In the genomic region with DNA sequence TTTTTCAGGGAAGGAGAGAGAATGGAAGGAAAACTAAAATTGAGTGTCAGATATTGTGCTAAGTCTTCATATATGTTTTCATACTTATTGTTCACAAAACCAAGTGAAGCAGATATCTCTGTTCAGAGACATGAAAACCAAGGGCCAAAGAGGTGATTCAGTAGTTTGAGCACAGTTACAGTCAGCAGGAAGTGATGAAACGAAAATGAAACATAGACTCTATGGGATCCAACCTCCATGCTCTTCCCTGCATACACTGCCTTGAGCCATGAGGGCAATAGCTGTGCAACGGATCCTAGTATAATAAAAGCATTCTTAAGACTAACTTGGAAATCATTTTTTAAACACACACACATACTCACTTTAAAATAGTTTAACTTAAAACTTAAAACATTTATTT, we compare ENCODE assay signal across 12 cellular contexts. TPM values are rescaled to one million over a fixed set of nuclear protein-coding genes. Genes with fewer than 3 reads are reported as not detected.
A peak's percentile ranks its signal among the peaks of the same experiment; 100 is the strongest.
DNase-seq lines count a peak whose midpoint lies in the region; ATAC-seq and TF ChIP-seq lines count a peak whose summit lies in the region.
"Had no signal": no experiment of that assay in that cellular context is flagged by ENCODE, and none has a peak within 500 bp of the region (broad histone marks: within the 10 kb centered on the region; RNA-seq: fewer than 3 reads in every experiment).

No MANE protein-coding gene starts in this region.

- H3K4me3 Mint-ChIP-seq in T-helper 1 cell treated with Interleukin-12 subunit alpha and Interleukin-12 subunit beta and Interleukin-4 antibody, amounts not matched to agents 30 μg/mL and 1 μg/mL, for 36 hours, result no peak overlapping the region
- no peak overlapping the region for H3K4me3 Mint-ChIP-seq in type B pancreatic cell

- H3K4me3 ChIP-seq in AG09309 (ENCODE audit: control insufficient read depth, low read depth, low read length) (no peak overlapping the region), foreskin fibroblast (ENCODE audit: low read depth in 1 of 2, low read length in 2 of 2) (no peak overlapping the region)

- H3K9me3 Mint-ChIP-seq in T-helper 1 cell treated with Interleukin-12 subunit alpha and Interleukin-12 subunit beta and Interleukin-4 antibody, amounts not matched to agents 30 μg/mL and 1 μg/mL, for 36 hours, result no peaks in the 10 kb centered on the region
- no peaks in the 10 kb centered on the region for H3K9me3 Mint-ChIP-seq in type B pancreatic cell

- TF ChIP-seq CTCF in AG09309 (IDR thresholded peaks at IDR 0.05; ENCODE audit: control insufficient read depth, insufficient read depth, low read depth, low read length, missing control alignments) (no peak), foreskin fibroblast (IDR thresholded peaks at IDR 0.05; ENCODE audit: low read depth, low read length) (no peak), type B pancreatic cell (conservative IDR thresholded peaks at IDR 0.05) (no peak)

- H3K27me3 Mint-ChIP-seq in T-helper 1 cell treated with Interleukin-12 subunit alpha and Interleukin-12 subunit beta and Interleukin-4 antibody, amounts not matched to agents 30 μg/mL and 1 μg/mL, for 36 hours (ENCODE audit: low read depth), result no peaks in the 10 kb centered on the region
- H3K27me3 Mint-ChIP-seq in type B pancreatic cell, result no peaks in the 10 kb centered on the region

- H3K36me3 Mint-ChIP-seq in T-helper 1 cell treated with Interleukin-12 subunit alpha and Interleukin-12 subunit beta and Interleukin-4 antibody, amounts not matched to agents 30 μg/mL and 1 μg/mL, for 36 hours (ENCODE audit: low read depth), result peaks cover 6% of the 10 kb centered on the region
- H3K36me3 Mint-ChIP-seq in type B pancreatic cell, result no peaks in the 10 kb centered on the region

- peaks cover 20% of the 10 kb centered on the region for H3K4me1 Mint-ChIP-seq in T-helper 1 cell treated with Interleukin-12 subunit alpha and Interleukin-12 subunit beta and Interleukin-4 antibody, amounts not matched to agents 30 μg/mL and 1 μg/mL, for 36 hours (ENCODE audit: low read depth)
- H3K4me1 Mint-ChIP-seq in type B pancreatic cell (ENCODE audit: unreplicated experiment), result no peaks in the 10 kb centered on the region

- peak overlapping the region; percentile 62 for H3K27ac Mint-ChIP-seq in T-helper 1 cell treated with Interleukin-12 subunit alpha and Interleukin-12 subunit beta and Interleukin-4 antibody, amounts not matched to agents 30 μg/mL and 1 μg/mL, for 36 hours
- H3K27ac Mint-ChIP-seq in type B pancreatic cell, result no peak overlapping the region

- ATAC-seq in HG02981 (IDR thresholded peaks at IDR 0.05; ENCODE audit: unreplicated experiment), result no peak

- DNase-seq in AG09309 (ENCODE audit: low read depth), result peak; percentile 11
- peak; percentile 47 for DNase-seq in H4 (ENCODE audit: low spot score)
- peak; percentile 14 to 59 for DNase-seq in foreskin fibroblast
- DNase-seq in type B pancreatic cell (ENCODE audit: extremely low spot score, unreplicated experiment), result no peak
- DNase-seq in hypothalamus (lab: John Stamatoyannopoulos, UW), result no peak
- no peak for DNase-seq in SIG-M5 treated with dmso at 0.1 percent for 504 hours (lab: John Stamatoyannopoulos, UW; ENCODE audit: unreplicated experiment)
- DNase-seq: DMS79 treated with DMSO at 0.1 percent for 48 hours; midbrain; NCI-H774; stimulated activated CD4-positive, alpha-beta T cell treated with anti-CD3 and anti-CD28 coated beads, Interleukin-4, amount 100 ng/mL, for 1 hour had no signal

RNA-seq across cellular contexts. Expression of a gene that starts 28.0 kb away (rescaled TPM):
- 0.10 TPM in 1 of 2 replicates, not detected in the other for total RNA-seq in H4 (2014; rRNA removed; shearing (Covaris generic))
- total RNA-seq in type B pancreatic cell (ENCODE audit: low replicate concordance), result 0.19 and 0.53 TPM in 2 replicates

Comparison
In these comparisons a context has a peak if more than half of its experiments do, and no peak if none do; other contexts are left out.
1. DNase-seq: peak in AG09309 (single experiment), H4 (single experiment) and foreskin fibroblast (2 of 2); none in type B pancreatic cell (single experiment), hypothalamus (0 of 51) and SIG-M5 treated with dmso at 0.1 percent for 504 hours (single experiment).